ENCODE assay signal across 19 cellular contexts in the genomic region with DNA sequence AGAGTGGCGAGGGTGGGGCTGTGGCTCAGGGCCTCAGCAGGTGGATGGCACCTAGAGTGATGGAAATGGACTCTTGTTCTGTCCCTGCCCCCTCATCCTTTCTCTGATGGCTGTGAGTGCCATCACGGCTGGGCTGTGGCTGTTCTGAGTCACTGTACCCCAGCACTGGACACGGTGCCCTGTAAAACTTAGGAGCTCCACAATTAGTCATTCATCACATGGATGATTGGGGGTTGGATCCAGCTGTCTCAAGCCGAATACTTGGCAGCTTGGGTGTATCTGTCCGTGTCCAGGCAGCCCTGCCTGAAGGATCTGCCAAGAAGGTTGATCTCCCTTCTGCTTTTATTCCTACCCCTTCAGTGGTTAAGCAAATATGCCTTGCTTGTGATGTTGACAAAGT.
"Had no signal": no experiment of that assay in that cellular context is flagged by ENCODE, and none has a peak within 500 bp of the region (broad histone marks: within the 10 kb centered on the region; RNA-seq: fewer than 3 reads in every experiment).

No MANE protein-coding gene starts in this region.

- H3K4me2 ChIP-seq: SK-N-SH had no signal

- ATAC-seq: HepG2 had no signal

- H3K9me3 ChIP-seq: SK-N-SH had no signal

- DNase-seq: IMR-90, Karpas-422, KG1, MV-4-11, NCI-H1048, NCI-H1105, NCI-H1436 treated with DMSO at 0.1 percent for 48 hours, NCI-H1694, NCI-H187 treated with DMSO at 0.1 percent for 48 hours, NCI-H2029 treated with DMSO at 0.1 percent for 48 hours, NCI-H2171 treated with DMSO at 0.1 percent for 48 hours, NCI-H524, NCI-H69, NCI-H774, SHP77, SK-N-SH, SW 1271 had no signal

- H3K27ac ChIP-seq: RWPE1 had no signal

- H3K9ac ChIP-seq: SK-N-SH had no signal
